Comparison of ENCODE assay signal across 1 cellular context in genomic region chr6:143845033-143845432, GRCh38.
TF ChIP-seq lines count a peak whose summit lies in the region.

No MANE protein-coding gene starts in this region.

TF ChIP-seq in HepG2, 621 proteins besides CTCF, POLR2A, EP300 and RAD21 (continued from another document):
- no peak for TF ChIP-seq MTERF4 (CRISPR knock-in tag; IDR thresholded peaks at IDR 0.05)
